ENCODE assay signal across 8 cellular contexts in genomic region chr10:132536241-132536963, GRCh38. TPM values are rescaled to one million over a fixed set of nuclear protein-coding genes. Genes with fewer than 3 reads are reported as not detected.
DNase-seq lines count a peak whose midpoint lies in the region; ATAC-seq and TF ChIP-seq lines count a peak whose summit lies in the region.

No MANE protein-coding gene starts in this region.

- peaks cover 5% of the 10 kb centered on the region for H3K9me3 Mint-ChIP-seq in activated CD8-positive, alpha-beta T cell treated with anti-CD3 and anti-CD28 coated beads for 36 hours

- H3K4me1 ChIP-seq in heart left ventricle (peaks cover 0 to 51% (median 40%) of the 10 kb centered on the region in 12 donors), prostate gland (replicated peaks) (peaks cover 13% of the 10 kb centered on the region)

- intact Hi-C loops in activated CD8-positive, alpha-beta T cell treated with anti-CD3 and anti-CD28 coated beads for 36 hours (cut with micrococcal nuclease), result no loop called here
- intact Hi-C loops in heart left ventricle (cut with DNase I) (loop anchor here in 9 of 10 donors (2.0 to 5.0 kb wide), 9 partner anchors 16 to 142 kb away; no protein-coding TSS in a partner anchor), prostate gland (cut with DNase I) (loop anchor here (1.0 to 2.0 kb wide), 2 partner anchors 15 to 72 kb away; no protein-coding TSS in a partner anchor)

- CTCF ChIA-PET in activated CD8-positive, alpha-beta T cell treated with anti-CD3 and anti-CD28 coated beads for 36 hours (lab: Charles Lee), result interaction anchor here (0.7 to 1.1 kb wide), 2 partner anchors 57 to 102 kb away, joined by 3 read pairs; no protein-coding TSS in a partner anchor

- H3K36me3 Mint-ChIP-seq in activated CD8-positive, alpha-beta T cell treated with anti-CD3 and anti-CD28 coated beads for 36 hours (ENCODE audit: low read depth), result peaks cover 6% of the 10 kb centered on the region

- POLR2A ChIA-PET in activated CD8-positive, alpha-beta T cell treated with anti-CD3 and anti-CD28 coated beads for 36 hours (lab: Charles Lee), result interaction anchor here (0.7 to 1.0 kb wide), 5 partner anchors 12 to 347 kb away, joined by 3 to 6 read pairs (median 3); no protein-coding TSS in a partner anchor

- peak overlapping the region; percentile 67 for H3K4me3 ChIP-seq in GM12865 (ENCODE audit: low read depth, low read length)
- peak overlapping the region; percentile 56 to 81 (median 68) for H3K4me3 ChIP-seq in heart left ventricle
- H3K4me3 ChIP-seq in prostate gland, result peak overlapping the region; percentile 66 to 74

- H3K27me3 ChIP-seq in heart left ventricle (no peaks in the 10 kb centered on the region), prostate gland (replicated peaks; ENCODE audit: insufficient read depth) (no peaks in the 10 kb centered on the region)

- TF ChIP-seq POLR2A in heart left ventricle (IDR thresholded peaks at IDR 0.05), result no peak
- no peak for TF ChIP-seq POLR2A in prostate gland (IDR thresholded peaks at IDR 0.05)

- peaks cover 45% of the 10 kb centered on the region for H3K4me1 Mint-ChIP-seq in activated CD8-positive, alpha-beta T cell treated with anti-CD3 and anti-CD28 coated beads for 36 hours (ENCODE audit: low read depth)

- DNase-seq in GM12865 (ENCODE audit: low read depth) (no peak), heart left ventricle (peak in 3 of 5 donors; percentile 13 to 77 (median 40)), prostate gland (ENCODE audit: low spot score) (no peak), EL (no peak), NCI-H2029 treated with DMSO at 0.1 percent for 48 hours (lab: John Stamatoyannopoulos, UW) (no peak)
- no peak for DNase-seq in activated CD8-positive, alpha-beta T cell treated with anti-CD3 and anti-CD28 coated beads for 36 hours
- no peak for DNase-seq in activated CD8-positive, alpha-beta memory T cell treated with anti-CD3 and anti-CD28 coated beads for 24 hours

- H3K27ac ChIP-seq in heart left ventricle (peak overlapping the region; percentile 57 to 96 (median 88)), prostate gland (peak overlapping the region; percentile 91 to 94)

- H3K9me3 ChIP-seq in heart left ventricle (peaks cover 0 to 6% (median 1%) of the 10 kb centered on the region in 12 donors), prostate gland (no peaks in the 10 kb centered on the region)

- H3K27ac Mint-ChIP-seq in activated CD8-positive, alpha-beta T cell treated with anti-CD3 and anti-CD28 coated beads for 36 hours, result no peak overlapping the region

- no peaks in the 10 kb centered on the region for H3K27me3 Mint-ChIP-seq in activated CD8-positive, alpha-beta T cell treated with anti-CD3 and anti-CD28 coated beads for 36 hours

- TF ChIP-seq CTCF in GM12865 (IDR thresholded peaks at IDR 0.05; ENCODE audit: insufficient read depth, low read depth, low read length, missing control alignments), result no peak
- no peak for TF ChIP-seq CTCF in activated CD8-positive, alpha-beta T cell treated with anti-CD3 and anti-CD28 coated beads for 36 hours (IDR thresholded peaks at IDR 0.05)
- peak in 1 of 12 donors; percentile 9 for TF ChIP-seq CTCF in heart left ventricle (IDR thresholded peaks at IDR 0.05)
- TF ChIP-seq CTCF in prostate gland (IDR thresholded peaks at IDR 0.05), result no peak

- 25 to 39% (median 32%) methylated on average over 14 to 30 of the region's 30 CpGs for WGBS in heart left ventricle, 4 donors
- WGBS in prostate gland, result 30% methylated on average over 30 of the region's 30 CpGs

- H3K36me3 ChIP-seq in heart left ventricle, result no peaks in the 10 kb centered on the region
- H3K36me3 ChIP-seq in prostate gland, result no peaks in the 10 kb centered on the region

- peak overlapping the region; percentile 78 for H3K4me3 Mint-ChIP-seq in activated CD8-positive, alpha-beta T cell treated with anti-CD3 and anti-CD28 coated beads for 36 hours

- ATAC-seq in HG03139 (IDR thresholded peaks at IDR 0.05; ENCODE audit: unreplicated experiment) (peak; percentile 1), heart left ventricle (peak in 1 of 4 donors; percentile 2)
- no peak for ATAC-seq in activated CD8-positive, alpha-beta T cell treated with anti-CD3 and anti-CD28 coated beads for 36 hours

RNA-seq across cellular contexts. Expression of gene INPP5A, which starts 1.2 kb away (rescaled TPM):
- total RNA-seq in activated CD8-positive, alpha-beta T cell treated with anti-CD3 and anti-CD28 coated beads for 36 hours, result 10 to 100 TPM in 1 of 2 experiments, 1 to 10 TPM in 1; 9.6 to 10.4 TPM
- total RNA-seq in heart left ventricle, result 100 to 1,000 TPM in 6 of 9 donors, 10 to 100 TPM in 3; 78.1 to 179 (median 113) TPM
- polyA plus RNA-seq in heart left ventricle, result 10 to 100 TPM; 38.6 to 60.1 TPM
- total RNA-seq in prostate gland, result 10 to 100 TPM; 49.5 to 83.3 TPM

Comparison
In these comparisons a context has a peak if more than half of its experiments do, and no peak if none do; other contexts are left out.
1. DNase-seq: peak in heart left ventricle (3 of 5); none in GM12865 (single experiment), activated CD8-positive, alpha-beta T cell treated with anti-CD3 and anti-CD28 coated beads for 36 hours (single experiment), prostate gland (single experiment), EL (single experiment), activated CD8-positive, alpha-beta memory T cell treated with anti-CD3 and anti-CD28 coated beads for 24 hours (single experiment) and NCI-H2029 treated with DMSO at 0.1 percent for 48 hours (single experiment).
2. RNA of gene INPP5A, which starts 1.2 kb away (total RNA-seq): 78.1 to 179 TPM in heart left ventricle and 49.5 to 83.3 TPM in prostate gland; 9.6 to 10.4 TPM in activated CD8-positive, alpha-beta T cell treated with anti-CD3 and anti-CD28 coated beads for 36 hours; every median in the first group is over 4 times any median in the second.
3. Peak in every context shown above with its lines, with median percentiles within 50 percentile points of each other: H3K4me3 ChIP-seq.